In genomic region chr12:115771065-115771464, GRCh38 we compare ENCODE assay signal across 12 cellular contexts.
DNase-seq lines count a peak whose midpoint lies in the region; ATAC-seq and TF ChIP-seq lines count a peak whose summit lies in the region.
"Had no signal": no experiment of that assay in that cellular context is flagged by ENCODE, and none has a peak within 500 bp of the region (broad histone marks: within the 10 kb centered on the region; RNA-seq: fewer than 3 reads in every experiment).

No MANE protein-coding gene starts in this region.

- no peaks in the 10 kb centered on the region for H4K20me1 ChIP-seq in OCI-LY3 (ENCODE audit: insufficient read depth, low read length)

- H3K4me1 ChIP-seq in heart left ventricle = no peaks in the 10 kb centered on the region
- no peaks in the 10 kb centered on the region for H3K4me1 ChIP-seq in OCI-LY3 (ENCODE audit: low read length)

- no peak overlapping the region for H3K27ac ChIP-seq in heart left ventricle
- no peak overlapping the region for H3K27ac ChIP-seq in OCI-LY3 (ENCODE audit: low read length)

- H3K4me3 ChIP-seq in heart left ventricle = no peak overlapping the region
- H3K4me3 ChIP-seq in OCI-LY3 (ENCODE audit: low read length) = no peak overlapping the region
- H3K4me3 ChIP-seq in fibroblast of the aortic adventitia (ENCODE audit: low read depth, low read length) = no peak overlapping the region

- H3K9me3 ChIP-seq in heart left ventricle (peaks cover 0 to 8% (median 0%) of the 10 kb centered on the region in 12 donors), OCI-LY3 (ENCODE audit: insufficient read depth, low read length) (no peaks in the 10 kb centered on the region)

- H2AFZ ChIP-seq in OCI-LY3 (ENCODE audit: low read depth, low read length) = no peak overlapping the region

- peaks cover 0 to 2% (median 0%) of the 10 kb centered on the region in 9 donors for H3K27me3 ChIP-seq in heart left ventricle
- peaks cover 27% of the 10 kb centered on the region; the same call in 1 of the 2 replicates for H3K27me3 ChIP-seq in OCI-LY3 (ENCODE audit: low read depth, low read length)

- intact Hi-C loops in heart left ventricle (cut with DNase I) (no loop called here), cardiac septum (cut with DNase I) (no loop called here)

- no peaks in the 10 kb centered on the region for H3K79me2 ChIP-seq in OCI-LY3 (ENCODE audit: low read length)

- TF ChIP-seq CTCF in heart left ventricle (IDR thresholded peaks at IDR 0.05) = peak in 7 of 12 donors; percentile 18 to 41 (median 26)
- TF ChIP-seq CTCF in OCI-LY3 (IDR thresholded peaks at IDR 0.05; ENCODE audit: low read depth, low read length) = peak; percentile 13; the same call in 1 of the 2 replicates
- peak; percentile 3 for TF ChIP-seq CTCF in fibroblast of the aortic adventitia (IDR thresholded peaks at IDR 0.05; ENCODE audit: insufficient read depth, low read length)

- H3K36me3 ChIP-seq in heart left ventricle (no peaks in the 10 kb centered on the region), OCI-LY3 (replicated peaks; ENCODE audit: low read depth, low read length) (no peaks in the 10 kb centered on the region)

- 23 to 51% (median 34%) methylated on average over 1 to 2 of the region's 2 CpGs for WGBS in heart left ventricle, 4 donors

- TF ChIP-seq POLR2A in heart left ventricle (IDR thresholded peaks at IDR 0.05) = no peak

- no peak overlapping the region for H3K4me2 ChIP-seq in OCI-LY3 (ENCODE audit: low read length)

- DNase-seq in heart left ventricle (no peak), cardiac septum (ENCODE audit: low spot score) (no peak), fibroblast of the aortic adventitia (ENCODE audit: low read depth) (no peak), ureter (ENCODE audit: low spot score) (peak; percentile 53), epidermal melanocyte (ENCODE audit: insufficient read length, low spot score) (no peak), cerebellar nuclear complex (lab: John Stamatoyannopoulos, UW) (no peak), MV-4-11 (lab: John Stamatoyannopoulos, UW) (no peak)
- DNase-seq: AML-193, IMR-90, NCI-H524, T-helper 1 cell had no signal

- peak in 3 of 4 donors; percentile 36 to 70 (median 51) for ATAC-seq in heart left ventricle

- H3K9ac ChIP-seq in OCI-LY3 (ENCODE audit: low read length) = no peak overlapping the region
